ENCODE assay signal across 1 cellular context in the genomic region with DNA sequence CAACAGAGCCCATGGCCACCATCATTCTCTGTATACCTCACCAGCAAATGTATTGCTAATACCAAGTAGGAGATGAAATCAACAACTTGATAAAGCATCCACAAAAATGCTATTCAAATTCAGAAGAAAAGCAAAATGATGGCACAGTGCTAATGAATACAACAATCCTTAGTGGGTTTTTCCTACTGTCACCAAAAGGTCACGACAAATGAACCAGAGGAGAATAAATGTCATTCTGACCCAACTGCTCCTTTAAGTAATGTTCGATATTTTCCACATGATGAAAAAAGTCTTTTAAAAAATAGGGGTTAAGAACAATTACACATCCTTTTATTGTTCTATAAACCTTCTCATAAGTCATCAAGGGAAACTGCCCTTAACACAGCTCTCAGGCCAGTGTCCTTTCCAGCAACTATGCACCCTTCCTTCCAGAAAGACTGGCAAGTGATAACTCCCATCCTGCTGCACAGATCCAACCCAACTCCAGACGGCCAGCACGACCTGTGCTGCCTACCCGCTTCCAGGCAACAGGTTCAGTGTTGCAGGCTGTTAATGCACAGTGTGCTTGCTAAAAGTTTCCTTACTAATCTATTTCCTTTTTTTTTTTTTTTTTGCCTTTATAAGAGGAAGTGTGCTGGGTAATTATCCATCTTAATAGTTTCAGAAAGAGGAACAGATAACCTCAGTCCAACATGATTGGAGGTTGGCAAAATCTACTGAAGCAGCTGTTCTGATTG.
TF ChIP-seq lines count a peak whose summit lies in the region.

No MANE protein-coding gene starts in this region.

TF ChIP-seq in WTC11, 78 proteins besides CTCF, POLR2A, EP300 and RAD21 (continued from another document):
- TF ChIP-seq, protein P1, sequence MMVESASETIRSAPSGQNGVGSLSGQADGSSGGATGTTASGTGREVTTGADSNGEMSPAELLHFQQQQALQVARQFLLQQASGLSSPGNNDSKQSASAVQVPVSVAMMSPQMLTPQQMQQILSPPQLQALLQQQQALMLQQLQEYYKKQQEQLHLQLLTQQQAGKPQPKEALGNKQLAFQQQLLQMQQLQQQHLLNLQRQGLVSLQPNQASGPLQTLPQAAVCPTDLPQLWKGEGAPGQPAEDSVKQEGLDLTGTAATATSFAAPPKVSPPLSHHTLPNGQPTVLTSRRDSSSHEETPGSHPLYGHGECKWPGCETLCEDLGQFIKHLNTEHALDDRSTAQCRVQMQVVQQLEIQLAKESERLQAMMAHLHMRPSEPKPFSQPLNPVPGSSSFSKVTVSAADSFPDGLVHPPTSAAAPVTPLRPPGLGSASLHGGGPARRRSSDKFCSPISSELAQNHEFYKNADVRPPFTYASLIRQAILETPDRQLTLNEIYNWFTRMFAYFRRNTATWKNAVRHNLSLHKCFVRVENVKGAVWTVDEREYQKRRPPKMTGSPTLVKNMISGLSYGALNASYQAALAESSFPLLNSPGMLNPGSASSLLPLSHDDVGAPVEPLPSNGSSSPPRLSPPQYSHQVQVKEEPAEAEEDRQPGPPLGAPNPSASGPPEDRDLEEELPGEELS (CRISPR knock-in tag; IDR thresholded peaks at IDR 0.05): no peak
- TF ChIP-seq SMAD4 (CRISPR knock-in tag; IDR thresholded peaks at IDR 0.05): no peak
- no peak for TF ChIP-seq ZNF416 (CRISPR knock-in tag; IDR thresholded peaks at IDR 0.05)
- TF ChIP-seq GRHL2 (CRISPR knock-in tag; IDR thresholded peaks at IDR 0.05; ENCODE audit: insufficient replicate concordance, severe bottlenecking): no peak
- TF ChIP-seq TEAD4 (CRISPR knock-in tag; IDR thresholded peaks at IDR 0.05): no peak
- no peak for TF ChIP-seq ZNF317 (CRISPR knock-in tag; IDR thresholded peaks at IDR 0.05; ENCODE audit: borderline replicate concordance, low read depth)
- TF ChIP-seq, protein P2, sequence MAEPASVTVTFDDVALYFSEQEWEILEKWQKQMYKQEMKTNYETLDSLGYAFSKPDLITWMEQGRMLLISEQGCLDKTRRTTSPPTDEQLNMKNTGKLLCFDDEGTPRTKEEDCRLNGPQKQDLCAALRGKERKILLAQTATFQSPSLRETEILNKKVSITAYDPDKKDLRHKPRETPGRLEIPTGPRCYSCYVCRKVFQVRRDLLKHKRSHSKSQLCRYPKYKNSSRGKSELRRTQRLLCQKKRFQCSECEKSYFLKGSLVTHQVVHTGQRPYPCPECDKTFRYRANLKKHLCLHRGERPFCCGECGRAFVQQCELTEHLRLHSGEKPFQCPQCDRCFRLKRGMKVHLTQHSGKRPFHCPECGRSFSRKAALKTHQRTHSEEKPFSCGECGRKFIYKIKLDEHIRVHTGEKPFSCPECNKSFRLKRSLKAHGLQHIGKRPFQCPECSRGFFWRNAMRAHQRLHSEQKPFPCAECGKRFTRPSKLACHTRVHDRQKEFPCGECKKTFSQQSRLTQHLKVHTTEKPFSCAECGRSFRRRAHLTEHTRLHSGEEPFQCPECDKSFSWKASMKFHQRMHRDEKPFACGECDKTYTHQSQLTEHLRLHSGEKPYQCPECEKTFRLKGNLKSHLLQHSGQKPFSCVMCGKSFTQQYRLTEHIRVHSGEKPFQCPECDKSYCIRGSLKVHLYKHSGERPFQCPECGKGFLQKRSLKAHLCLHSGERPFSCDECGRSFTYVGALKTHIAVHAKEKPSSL (CRISPR knock-in tag; conservative IDR thresholded peaks at IDR 0.05): no peak
- TF ChIP-seq, protein P3, sequence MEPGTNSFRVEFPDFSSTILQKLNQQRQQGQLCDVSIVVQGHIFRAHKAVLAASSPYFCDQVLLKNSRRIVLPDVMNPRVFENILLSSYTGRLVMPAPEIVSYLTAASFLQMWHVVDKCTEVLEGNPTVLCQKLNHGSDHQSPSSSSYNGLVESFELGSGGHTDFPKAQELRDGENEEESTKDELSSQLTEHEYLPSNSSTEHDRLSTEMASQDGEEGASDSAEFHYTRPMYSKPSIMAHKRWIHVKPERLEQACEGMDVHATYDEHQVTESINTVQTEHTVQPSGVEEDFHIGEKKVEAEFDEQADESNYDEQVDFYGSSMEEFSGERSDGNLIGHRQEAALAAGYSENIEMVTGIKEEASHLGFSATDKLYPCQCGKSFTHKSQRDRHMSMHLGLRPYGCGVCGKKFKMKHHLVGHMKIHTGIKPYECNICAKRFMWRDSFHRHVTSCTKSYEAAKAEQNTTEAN (CRISPR knock-in tag; IDR thresholded peaks at IDR 0.05): no peak
- TF ChIP-seq, protein P4, sequence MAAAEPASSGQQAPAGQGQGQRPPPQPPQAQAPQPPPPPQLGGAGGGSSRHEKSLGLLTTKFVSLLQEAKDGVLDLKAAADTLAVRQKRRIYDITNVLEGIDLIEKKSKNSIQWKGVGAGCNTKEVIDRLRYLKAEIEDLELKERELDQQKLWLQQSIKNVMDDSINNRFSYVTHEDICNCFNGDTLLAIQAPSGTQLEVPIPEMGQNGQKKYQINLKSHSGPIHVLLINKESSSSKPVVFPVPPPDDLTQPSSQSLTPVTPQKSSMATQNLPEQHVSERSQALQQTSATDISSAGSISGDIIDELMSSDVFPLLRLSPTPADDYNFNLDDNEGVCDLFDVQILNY (CRISPR knock-in tag; IDR thresholded peaks at IDR 0.05): no peak
- TF ChIP-seq, protein P5, sequence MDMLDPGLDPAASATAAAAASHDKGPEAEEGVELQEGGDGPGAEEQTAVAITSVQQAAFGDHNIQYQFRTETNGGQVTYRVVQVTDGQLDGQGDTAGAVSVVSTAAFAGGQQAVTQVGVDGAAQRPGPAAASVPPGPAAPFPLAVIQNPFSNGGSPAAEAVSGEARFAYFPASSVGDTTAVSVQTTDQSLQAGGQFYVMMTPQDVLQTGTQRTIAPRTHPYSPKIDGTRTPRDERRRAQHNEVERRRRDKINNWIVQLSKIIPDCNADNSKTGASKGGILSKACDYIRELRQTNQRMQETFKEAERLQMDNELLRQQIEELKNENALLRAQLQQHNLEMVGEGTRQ (CRISPR knock-in tag; IDR thresholded peaks at IDR 0.05): no peak
